Comparison of ENCODE assay signal across 14 cellular contexts in the genomic region with DNA sequence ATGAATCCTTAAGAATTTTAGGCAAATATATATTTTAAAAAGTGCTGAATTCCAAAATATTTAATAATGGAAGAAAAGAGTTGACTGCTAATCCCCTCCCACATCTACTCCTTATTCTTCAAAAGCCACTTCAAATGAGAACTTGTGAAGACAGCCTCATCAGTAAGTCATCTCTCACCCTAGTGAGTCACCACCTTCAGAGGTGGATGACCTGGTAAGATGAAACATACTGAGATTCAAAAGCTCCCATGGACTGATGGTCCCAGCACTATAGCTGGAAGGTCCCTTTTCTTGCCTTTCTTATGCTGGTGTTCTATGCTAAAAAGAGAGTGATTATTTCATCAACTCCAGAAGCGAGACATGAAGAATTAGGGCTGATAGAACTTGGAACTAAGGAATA. TPM values are rescaled to one million over a fixed set of nuclear protein-coding genes. Genes with fewer than 3 reads are reported as not detected.
DNase-seq lines count a peak whose midpoint lies in the region; ATAC-seq, FAIRE-seq and TF ChIP-seq lines count a peak whose summit lies in the region.
"Had no signal": no experiment of that assay in that cellular context is flagged by ENCODE, and none has a peak within 500 bp of the region (broad histone marks: within the 10 kb centered on the region; RNA-seq: fewer than 3 reads in every experiment).

No MANE protein-coding gene starts in this region.

- TF ChIP-seq CTCF in keratinocyte (optimal IDR thresholded peaks at IDR 0.05 in 1 of 3, IDR thresholded peaks at IDR 0.05 in 1 of 3, conservative IDR thresholded peaks at IDR 0.05 in 1 of 3; ENCODE audit: extremely low read depth in 1 of 3, insufficient read depth in 2 of 3, low read length in 3 of 3) = no peak

- H3K27ac ChIP-seq in keratinocyte (ENCODE audit: control insufficient read depth, insufficient read depth, low read length) = no peak overlapping the region
- H3K27ac ChIP-seq: ascending aorta, parathyroid adenoma had no signal

- H3K79me2 ChIP-seq in keratinocyte (ENCODE audit: control insufficient read depth, insufficient read depth, low read length) = no peaks in the 10 kb centered on the region
- H3K79me2 ChIP-seq: parathyroid adenoma had no signal

- no peaks in the 10 kb centered on the region for H3K4me1 ChIP-seq in keratinocyte (ENCODE audit: control insufficient read depth, extremely low read depth, insufficient read depth, low read length)
- H3K4me1 ChIP-seq: ascending aorta, parathyroid adenoma had no signal

- H3K4me2 ChIP-seq in keratinocyte (ENCODE audit: control insufficient read depth, extremely low read depth, insufficient read depth, low read depth, low read length) = no peak overlapping the region

- H2AFZ ChIP-seq in keratinocyte (ENCODE audit: control insufficient read depth, low read length) = no peak overlapping the region
- H2AFZ ChIP-seq: parathyroid adenoma had no signal

- peak; percentile 95 to 99 for ATAC-seq in activated CD4-positive, CD25-positive, alpha-beta regulatory T cell treated with anti-CD3 and anti-CD28 coated beads, Interleukin-2, amount 50 U/mL, for 24 hours
- peak; percentile 70 for ATAC-seq in GM21619 (IDR thresholded peaks at IDR 0.05; ENCODE audit: unreplicated experiment)
- no peak for ATAC-seq in GM19452 (IDR thresholded peaks at IDR 0.05; ENCODE audit: unreplicated experiment)
- ATAC-seq: T-helper 17 cell had no signal

- H3K4me3 ChIP-seq in keratinocyte (ENCODE audit: control insufficient read depth in 2 of 3, extremely low read depth in 1 of 3, insufficient read depth in 2 of 3, low read depth in 1 of 3, low read length in 3 of 3) = no peak overlapping the region
- H3K4me3 ChIP-seq: ascending aorta had no signal

- H3K36me3 ChIP-seq in keratinocyte (ENCODE audit: control insufficient read depth in 2 of 2, extremely low read depth in 1 of 2, insufficient read depth in 2 of 2, low read length in 2 of 2) = no peaks in the 10 kb centered on the region
- H3K36me3 ChIP-seq: ascending aorta had no signal

- H3K9me3 ChIP-seq in keratinocyte (ENCODE audit: control insufficient read depth, low read depth, low read length) = no peaks in the 10 kb centered on the region
- H3K9me3 ChIP-seq: ascending aorta had no signal

- H3K9ac ChIP-seq in keratinocyte (ENCODE audit: control insufficient read depth, extremely low read depth, insufficient read depth, low read length) = no peak overlapping the region
- H3K9ac ChIP-seq: parathyroid adenoma had no signal

- dilution Hi-C loops in keratinocyte (cut with MboI; ENCODE audit: extremely low pct_ligation_motif_present, low sequenced_read_pairs) = no loop called here

- peak; percentile 17 for FAIRE-seq in keratinocyte (lab: Jason Lieb, UNC)
- FAIRE-seq: endometrium, GM12891 had no signal

- peaks cover 4% of the 10 kb centered on the region for H3K27me3 ChIP-seq in keratinocyte (ENCODE audit: control insufficient read depth, extremely low read depth, insufficient read depth, low read length)
- H3K27me3 ChIP-seq: ascending aorta had no signal

- DNase-seq in activated CD4-positive, CD25-positive, alpha-beta regulatory T cell (lab: John Stamatoyannopoulos, UW) = no peak
- DNase-seq in LHCN-M2 (ENCODE audit: low read depth) (peak; percentile 8), keratinocyte (ENCODE audit: low read depth, low spot score) (no peak), SHP77 treated with DMSO at 0.1 percent for 48 hours (lab: John Stamatoyannopoulos, UW) (no peak), Ammon's horn (ENCODE audit: low spot score) (no peak)
- DNase-seq: DMS 273 treated with DMSO at 0.1 percent for 48 hours, T-helper 17 cell had no signal

- H4K20me1 ChIP-seq in keratinocyte (ENCODE audit: control insufficient read depth, extremely low read depth, insufficient read depth, low read length) = no peaks in the 10 kb centered on the region

- H3K9me1 ChIP-seq in keratinocyte (ENCODE audit: control insufficient read depth, extremely low read depth, insufficient read depth, low read length) = no peaks in the 10 kb centered on the region

RNA-seq across cellular contexts. Expression of gene SPDL1, which starts 37.8 kb away (rescaled TPM):
- total RNA-seq in LHCN-M2 (2014; rRNA removed) = 117 and 154 TPM in 2 replicates
- polyA plus RNA-seq in LHCN-M2 (2012) = 30.4 TPM
- 9.6 to 24.6 TPM (median 20.8 TPM) in 3 replicates for polyA plus RNA-seq in keratinocyte
- 24.0 TPM for polyA plus RNA-seq in keratinocyte (2011; ENCODE audit: low read depth)
- polyA plus RNA-seq in keratinocyte (2011; cell fraction: cytosol; rRNA removed) = 8.2 and 12.8 TPM in 2 replicates
- polyA plus RNA-seq in keratinocyte (2011; cell fraction: nucleus; rRNA removed) = 17.0 and 28.3 TPM in 2 replicates
- 3.8 and 15.7 TPM in 2 replicates for polyA plus RNA-seq in keratinocyte (2012; ENCODE audit: low replicate concordance)
- polyA minus RNA-seq in keratinocyte = 0.82 to 9.8 TPM (median 3.3 TPM) in 3 replicates
- polyA minus RNA-seq in keratinocyte (2011; cell fraction: cytosol; rRNA and poly(A)+ RNA removed) = 6.5 TPM
- polyA minus RNA-seq in keratinocyte (2011; cell fraction: nucleus; rRNA and poly(A)+ RNA removed) = 4.2 and 11.3 TPM in 2 replicates
